In genomic region chr6:16493112-16493511, GRCh38 we compare ENCODE assay signal across 18 cellular contexts.
DNase-seq lines count a peak whose midpoint lies in the region; ATAC-seq lines count a peak whose summit lies in the region.
"Had no signal": no experiment of that assay in that cellular context is flagged by ENCODE, and none has a peak within 500 bp of the region (broad histone marks: within the 10 kb centered on the region; RNA-seq: fewer than 3 reads in every experiment).

No MANE protein-coding gene starts in this region.

- H4K20me1 ChIP-seq in Karpas-422 (ENCODE audit: insufficient read depth, low read depth, low read length), result no peaks in the 10 kb centered on the region

- H3K36me3 ChIP-seq in CD4-positive, CD25-positive, alpha-beta regulatory T cell (ENCODE audit: control insufficient read depth, insufficient read depth, low read length), result peaks cover 2% of the 10 kb centered on the region
- no peaks in the 10 kb centered on the region for H3K36me3 ChIP-seq in Karpas-422 (ENCODE audit: insufficient read depth, low read length)
- H3K36me3 ChIP-seq: upper lobe of right lung had no signal

- H3K27me3 Mint-ChIP-seq in CD4-positive, CD25-positive, alpha-beta regulatory T cell, result no peaks in the 10 kb centered on the region

- H3K4me3 Mint-ChIP-seq in CD4-positive, CD25-positive, alpha-beta regulatory T cell, result no peak overlapping the region
- H3K4me3 Mint-ChIP-seq: brain, nephron had no signal

- H3K27ac Mint-ChIP-seq in CD4-positive, CD25-positive, alpha-beta regulatory T cell, result peak overlapping the region in 2 of 3 donors; percentile 29 to 97
- H3K27ac Mint-ChIP-seq: brain, nephron had no signal

- no peaks in the 10 kb centered on the region for H3K9me3 ChIP-seq in CD4-positive, CD25-positive, alpha-beta regulatory T cell (ENCODE audit: control insufficient read depth in 2 of 2, low read length in 2 of 2)
- no peaks in the 10 kb centered on the region for H3K9me3 ChIP-seq in Karpas-422 (ENCODE audit: low read length)
- H3K9me3 ChIP-seq: upper lobe of right lung had no signal

- H3K4me1 Mint-ChIP-seq in CD4-positive, CD25-positive, alpha-beta regulatory T cell, result peaks cover 18 to 77% (median 61%) of the 10 kb centered on the region in 4 donors

- H3K27me3 ChIP-seq in CD4-positive, CD25-positive, alpha-beta regulatory T cell (ENCODE audit: control insufficient read depth, insufficient read depth, low read length), result no peaks in the 10 kb centered on the region
- H3K27me3 ChIP-seq in Karpas-422 (ENCODE audit: low read length), result no peaks in the 10 kb centered on the region
- H3K27me3 ChIP-seq: upper lobe of right lung had no signal

- H3K4me3 ChIP-seq in CD4-positive, CD25-positive, alpha-beta regulatory T cell (ENCODE audit: low read depth, low read length), result no peak overlapping the region
- H3K4me3 ChIP-seq in Karpas-422 (ENCODE audit: low read length), result no peak overlapping the region
- H3K4me3 ChIP-seq: upper lobe of right lung had no signal

- H2AFZ ChIP-seq in Karpas-422 (ENCODE audit: low read length), result no peak overlapping the region

- H3K9ac ChIP-seq in Karpas-422 (ENCODE audit: low read length), result peak overlapping the region; percentile 19; the same call in 1 of the 2 replicates

- no peak for ATAC-seq in CD4-positive, CD25-positive, alpha-beta regulatory T cell (ENCODE audit: low read depth in 2 of 2)
- peak; percentile 51 for ATAC-seq in GM18502 (IDR thresholded peaks at IDR 0.05; ENCODE audit: poor library complexity, unreplicated experiment)
- peak; percentile 53 for ATAC-seq in GM21723 (IDR thresholded peaks at IDR 0.05; ENCODE audit: unreplicated experiment)
- ATAC-seq: upper lobe of right lung had no signal

- no peaks in the 10 kb centered on the region for H3K9me2 ChIP-seq in Karpas-422 (replicated peaks; ENCODE audit: insufficient read depth, low read length)

- peaks cover 13% of the 10 kb centered on the region for H3K36me3 Mint-ChIP-seq in CD4-positive, CD25-positive, alpha-beta regulatory T cell
- H3K36me3 Mint-ChIP-seq: brain had no signal

- peaks cover 33% of the 10 kb centered on the region for H3K4me1 ChIP-seq in CD4-positive, CD25-positive, alpha-beta regulatory T cell (ENCODE audit: control insufficient read depth, insufficient read depth, low read length, poor library complexity, severe bottlenecking)
- peaks cover 25% of the 10 kb centered on the region for H3K4me1 ChIP-seq in Karpas-422 (ENCODE audit: low read length)

- no peak for DNase-seq in CD4-positive, CD25-positive, alpha-beta regulatory T cell
- DNase-seq in Karpas-422 (peak; percentile 60), NCI-H146 (lab: John Stamatoyannopoulos, UW) (no peak), EL (no peak), OCI-M2 (lab: John Stamatoyannopoulos, UW; ENCODE audit: unreplicated experiment) (no peak)
- DNase-seq in activated effector memory CD4-positive, alpha-beta T cell treated with anti-CD3 and anti-CD28 coated beads, Interleukin-2, amount 50 U/mL, for 16 hours, result no peak
- DNase-seq: activated gamma-delta T cell treated with Interleukin-2 at 50 U/mL for 16 hours; DMS 273 treated with DMSO at 0.1 percent for 48 hours; NCI-H2029 treated with DMSO at 0.1 percent for 48 hours; NCI-H526; RPMI8226; stimulated activated CD4-positive, alpha-beta T cell treated with anti-CD3 and anti-CD28 coated beads, Interleukin-1b, Interleukin-23, amount 100 ng/mL, for 48 hours; T-helper 9 cell; upper lobe of right lung had no signal

- no peak overlapping the region for H3K27ac ChIP-seq in CD4-positive, CD25-positive, alpha-beta regulatory T cell (ENCODE audit: insufficient read depth, low read length, poor library complexity, severe bottlenecking)
- H3K27ac ChIP-seq in Karpas-422 (ENCODE audit: low read length), result no peak overlapping the region
- H3K27ac ChIP-seq: upper lobe of right lung had no signal

- H3K79me2 ChIP-seq in Karpas-422 (ENCODE audit: low read length), result no peaks in the 10 kb centered on the region

- H3K4me2 ChIP-seq in Karpas-422 (ENCODE audit: low read depth, low read length, poor library complexity, severe bottlenecking), result peak overlapping the region; percentile 27

- H3K9me3 Mint-ChIP-seq in CD4-positive, CD25-positive, alpha-beta regulatory T cell, result no peaks in the 10 kb centered on the region
- H3K9me3 Mint-ChIP-seq: brain, nephron had no signal

Comparison
In these comparisons a context has a peak if more than half of its experiments do, and no peak if none do; other contexts are left out.
1. ATAC-seq: peak in GM18502 (single experiment) and GM21723 (single experiment); none in CD4-positive, CD25-positive, alpha-beta regulatory T cell (0 of 2).